ENCODE assay signal across 8 cellular contexts in genomic region chr1:37515185-37516034, GRCh38. TPM values are rescaled to one million over a fixed set of nuclear protein-coding genes. Genes with fewer than 3 reads are reported as not detected.
DNase-seq lines count a peak whose midpoint lies in the region; ATAC-seq, FAIRE-seq and TF ChIP-seq lines count a peak whose summit lies in the region.

No MANE protein-coding gene starts in this region.

- peak overlapping the region; percentile 100 for H2AFZ ChIP-seq in osteoblast (ENCODE audit: low read length)

- DNase-seq in Caco-2 (no peak), NT2/D1 (ENCODE audit: low read depth, low spot score) (no peak), osteoblast (ENCODE audit: insufficient read length, low spot score, missing footprints) (peak; percentile 82), iPS-NIHi7 (ENCODE audit: extremely low spot score) (no peak), HTR-8/SVneo (ENCODE audit: insufficient read length, low spot score) (no peak), KG1 (lab: John Stamatoyannopoulos, UW) (no peak)

- H3K4me3 ChIP-seq in Caco-2 (ENCODE audit: low read depth, low read length) = peak overlapping the region; percentile 69
- H3K4me3 ChIP-seq in NT2/D1 (ENCODE audit: insufficient read length, low read depth) = peak overlapping the region; percentile 91
- H3K4me3 ChIP-seq in endocrine pancreas (ENCODE audit: control insufficient read depth, insufficient read depth, low read length) = peak overlapping the region; percentile 69
- peak overlapping the region; percentile 91 for H3K4me3 ChIP-seq in osteoblast (ENCODE audit: insufficient read depth, low read length)

- peak overlapping the region; percentile 84 for H3K27ac Mint-ChIP-seq in Caco-2 (ENCODE audit: unreplicated experiment)

- TF ChIP-seq CTCF in Caco-2 (IDR thresholded peaks at IDR 0.05; ENCODE audit: insufficient read depth in 1 of 2, low read depth in 1 of 2, low read length in 1 of 2, severe bottlenecking in 1 of 2, unreplicated experiment in 1 of 2) = no peak
- TF ChIP-seq CTCF in osteoblast (IDR thresholded peaks at IDR 0.05; ENCODE audit: extremely low read depth, low read depth, low read length) = no peak

- no peak for FAIRE-seq in HTR-8/SVneo (lab: Jason Lieb, UNC)

- POLR2A ChIA-PET in Caco-2 (lab: Charles Lee) = interaction anchor here (0.7 to 1.6 kb wide), 4 partner anchors 28 to 175 kb away, joined by 3 to 6 read pairs (median 4); partner anchors contain the start of gene SNIP1

- H3K4me2 ChIP-seq in osteoblast (ENCODE audit: insufficient read depth, low read length) = peak overlapping the region; percentile 95

- H3K4me1 ChIP-seq in Caco-2 = peaks cover 10% of the 10 kb centered on the region; the same call in 1 of the 2 replicates
- H3K4me1 ChIP-seq in NT2/D1 (ENCODE audit: insufficient read depth, insufficient read length) = no peaks in the 10 kb centered on the region
- H3K4me1 ChIP-seq in endocrine pancreas (ENCODE audit: control insufficient read depth, insufficient read depth, low read length) = peaks cover 6% of the 10 kb centered on the region
- peaks cover 14% of the 10 kb centered on the region for H3K4me1 ChIP-seq in osteoblast (ENCODE audit: insufficient read depth, low read length)

- H4K20me1 ChIP-seq in osteoblast (ENCODE audit: insufficient read depth, low read length) = peaks cover 12% of the 10 kb centered on the region

- H3K9ac ChIP-seq in NT2/D1 (ENCODE audit: insufficient read length, low read depth) = peak overlapping the region; percentile 99
- peak overlapping the region; percentile 78 for H3K9ac ChIP-seq in endocrine pancreas (ENCODE audit: control insufficient read depth, insufficient read depth, low read length)

- peaks cover 11% of the 10 kb centered on the region for H3K36me3 Mint-ChIP-seq in Caco-2 (ENCODE audit: insufficient read depth, unreplicated experiment)

- no peaks in the 10 kb centered on the region for H3K27me3 Mint-ChIP-seq in Caco-2 (ENCODE audit: insufficient read depth, unreplicated experiment)

- H3K4me3 Mint-ChIP-seq in Caco-2 (ENCODE audit: unreplicated experiment) = peak overlapping the region; percentile 84

- peaks cover 14% of the 10 kb centered on the region for H3K4me1 Mint-ChIP-seq in Caco-2 (ENCODE audit: low read depth, unreplicated experiment)

- H3K9me3 ChIP-seq in Caco-2 (no peaks in the 10 kb centered on the region), NT2/D1 (ENCODE audit: insufficient read depth, low read length) (no peaks in the 10 kb centered on the region; the same call in 1 of the 2 replicates), endocrine pancreas (ENCODE audit: control insufficient read depth, low read length) (no peaks in the 10 kb centered on the region), osteoblast (ENCODE audit: low read depth, low read length) (no peaks in the 10 kb centered on the region)

- no peak for ATAC-seq in GM18870 (IDR thresholded peaks at IDR 0.05; ENCODE audit: unreplicated experiment)

- H3K79me2 ChIP-seq in osteoblast (ENCODE audit: insufficient read depth, low read length) = peaks cover 32% of the 10 kb centered on the region

- H3K9me3 Mint-ChIP-seq in Caco-2 (ENCODE audit: unreplicated experiment) = no peaks in the 10 kb centered on the region

- H3K36me3 ChIP-seq in Caco-2 (ENCODE audit: control insufficient read depth, insufficient read depth, low read length) = no peaks in the 10 kb centered on the region
- H3K36me3 ChIP-seq in NT2/D1 (ENCODE audit: insufficient read depth, insufficient read length, low read length) = peaks cover 25% of the 10 kb centered on the region
- no peaks in the 10 kb centered on the region for H3K36me3 ChIP-seq in endocrine pancreas (ENCODE audit: control insufficient read depth, insufficient read depth, low read length)
- peaks cover 19% of the 10 kb centered on the region for H3K36me3 ChIP-seq in osteoblast (ENCODE audit: insufficient read depth, low read length)

- H3K27ac ChIP-seq in osteoblast (ENCODE audit: low read depth, low read length) = peak overlapping the region; percentile 91

- H3K27me3 ChIP-seq in Caco-2 (replicated peaks; ENCODE audit: control insufficient read depth, insufficient read depth, low read length) = no peaks in the 10 kb centered on the region
- peaks cover 2% of the 10 kb centered on the region for H3K27me3 ChIP-seq in NT2/D1 (ENCODE audit: insufficient read depth, insufficient read length)
- H3K27me3 ChIP-seq in endocrine pancreas (ENCODE audit: control insufficient read depth, insufficient read depth, low read length) = no peaks in the 10 kb centered on the region
- H3K27me3 ChIP-seq in osteoblast (ENCODE audit: insufficient read depth, low read length) = no peaks in the 10 kb centered on the region

- intact Hi-C loops in Caco-2 (cut with micrococcal nuclease; ENCODE audit: unreplicated experiment) = loop anchor here (2.0 kb wide), 1 partner anchor 19 kb away; no protein-coding TSS in a partner anchor

- CTCF ChIA-PET in Caco-2 (lab: Charles Lee) = interaction anchor here (0.5 to 1.7 kb wide), 7 partner anchors 12 to 531 kb away, joined by 3 to 6 read pairs (median 4); partner anchors contain the start of genes GNL2 and POU3F1

- BruUV-seq in Caco-2 (replicated peaks; lab: Mats Ljungman, UMichigan) = TSS peak; percentile 93

RNA-seq across cellular contexts. Expression of gene MEAF6, which starts 0.8 kb away (rescaled TPM):
- total RNA-seq in Caco-2 (2022) (36.8 and 38.3 TPM in 2 replicates), osteoblast (62.8 and 64.1 TPM in 2 replicates)

RNA-seq across cellular contexts. Expression of gene SNIP1, which starts 38.7 kb away (rescaled TPM):
- total RNA-seq in Caco-2 (2022) (13.7 and 14.6 TPM in 2 replicates), osteoblast (10.0 and 14.1 TPM in 2 replicates)

RNA-seq across cellular contexts. Expression of gene ZC3H12A, which starts 41.0 kb away (rescaled TPM):
- total RNA-seq in Caco-2 (2022) (4.7 and 4.9 TPM in 2 replicates), osteoblast (11.5 and 13.0 TPM in 2 replicates)

RNA-seq across cellular contexts. Expression of gene DNALI1, which starts 41.3 kb away (rescaled TPM):
- total RNA-seq in Caco-2 (2022) = 0.21 and 0.27 TPM in 2 replicates
- total RNA-seq in osteoblast = 6.5 and 7.2 TPM in 2 replicates
